In the genomic region with DNA sequence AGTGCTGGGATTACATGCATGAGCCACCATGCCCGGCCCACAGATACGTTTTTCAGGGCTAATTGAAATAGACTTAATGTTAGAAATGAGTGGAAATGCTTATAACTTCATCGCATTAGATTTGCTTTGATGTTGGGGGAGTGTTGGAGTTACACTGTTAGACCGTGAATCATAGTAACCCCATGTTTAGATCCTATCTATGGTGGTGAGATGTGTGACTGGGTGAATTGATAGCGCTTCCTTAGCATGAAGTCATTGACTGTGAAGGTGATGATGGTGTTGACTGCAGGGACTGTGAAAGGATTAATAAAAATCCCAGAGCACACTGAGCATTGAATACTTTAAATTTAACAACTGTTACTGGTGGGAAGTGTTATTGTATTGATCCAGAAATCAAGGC, we compare ENCODE assay signal across 8 cellular contexts. TPM values are rescaled to one million over a fixed set of nuclear protein-coding genes. Genes with fewer than 3 reads are reported as not detected.
A peak's percentile ranks its signal among the peaks of the same experiment; 100 is the strongest.
DNase-seq lines count a peak whose midpoint lies in the region; ATAC-seq and TF ChIP-seq lines count a peak whose summit lies in the region.
"Had no signal": no experiment of that assay in that cellular context is flagged by ENCODE, and none has a peak within 500 bp of the region (broad histone marks: within the 10 kb centered on the region; RNA-seq: fewer than 3 reads in every experiment).

No MANE protein-coding gene starts in this region.

- H3K36me3 ChIP-seq in mesenchymal stem cell (ENCODE audit: control insufficient read depth in 1 of 2, insufficient read depth in 2 of 2, low read depth in 1 of 2, low read length in 2 of 2) = peaks cover 43 to 51% of the 10 kb centered on the region in 2 experiments

- H3K23ac ChIP-seq in mesenchymal stem cell (ENCODE audit: low read length in 2 of 2) = no peak overlapping the region

- H3K18ac ChIP-seq in mesenchymal stem cell (ENCODE audit: low read depth in 1 of 2, low read length in 2 of 2) = no peak overlapping the region

- H3K27me3 Mint-ChIP-seq in CD4-positive, alpha-beta T cell = peaks cover 4% of the 10 kb centered on the region
- H3K27me3 Mint-ChIP-seq in activated B cell treated with CpG ODN at 0.5 μM for 24 hours (no peaks in the 10 kb centered on the region), CD14-positive monocyte (ENCODE audit: low read depth in 3 of 3) (peaks cover 0 to 10% (median 3%) of the 10 kb centered on the region in 3 donors)

- H3K4me3 Mint-ChIP-seq in CD4-positive, alpha-beta T cell = peak overlapping the region; percentile 97
- H3K4me3 Mint-ChIP-seq in activated B cell treated with CpG ODN at 0.5 μM for 24 hours = peak overlapping the region; percentile 92
- peak overlapping the region in 1 of 2 donors; percentile 88 for H3K4me3 Mint-ChIP-seq in CD14-positive monocyte

- DNase-seq in CD4-positive, alpha-beta T cell = no peak
- DNase-seq in activated B cell treated with CpG ODN at 0.5 μM for 24 hours (no peak), mesenchymal stem cell (no peak), occipital lobe (lab: John Stamatoyannopoulos, UW) (no peak), CD14-positive monocyte (ENCODE audit: low spot score) (no peak)
- DNase-seq in stimulated activated naive CD4-positive, alpha-beta T cell treated with Interleukin-2 at 50 U/mL for 16 hours (lab: John Stamatoyannopoulos, UW) = no peak

- no peak overlapping the region for H4K8ac ChIP-seq in mesenchymal stem cell (ENCODE audit: low read length)

- H3K79me1 ChIP-seq in mesenchymal stem cell (replicated peaks; ENCODE audit: low read length, poor library complexity, severe bottlenecking) = peaks cover 21% of the 10 kb centered on the region

- peaks cover 26% of the 10 kb centered on the region for H3K9me3 Mint-ChIP-seq in CD4-positive, alpha-beta T cell
- H3K9me3 Mint-ChIP-seq in activated B cell treated with CpG ODN at 0.5 μM for 24 hours (peaks cover 11% of the 10 kb centered on the region), CD14-positive monocyte (peaks cover 28 to 85% (median 45%) of the 10 kb centered on the region in 7 donors)

- H3K4me1 ChIP-seq in mesenchymal stem cell (ENCODE audit: control insufficient read depth, insufficient read depth, low read depth, low read length) = peaks cover 17% of the 10 kb centered on the region

- no peak overlapping the region for H4K91ac ChIP-seq in mesenchymal stem cell (ENCODE audit: low read length)

- no peak overlapping the region for H2BK15ac ChIP-seq in mesenchymal stem cell (ENCODE audit: low read depth, poor library complexity, severe bottlenecking)

- H2AFZ ChIP-seq in mesenchymal stem cell (ENCODE audit: low read depth, low read length) = no peak overlapping the region

- no peak overlapping the region for H3K4ac ChIP-seq in mesenchymal stem cell (ENCODE audit: low read depth in 1 of 2, low read length in 2 of 2)

- 94% methylated on average over 5 of the region's 5 CpGs for WGBS in mesenchymal stem cell

- H3K4me1 Mint-ChIP-seq in CD4-positive, alpha-beta T cell (ENCODE audit: low read depth) = peaks cover 44% of the 10 kb centered on the region
- H3K4me1 Mint-ChIP-seq in activated B cell treated with CpG ODN at 0.5 μM for 24 hours (peaks cover 36% of the 10 kb centered on the region), CD14-positive monocyte (peaks cover 30% of the 10 kb centered on the region)

- POLR2A ChIA-PET in CD4-positive, alpha-beta T cell (lab: Charles Lee) = no interaction called here
- POLR2A ChIA-PET in activated B cell treated with CpG ODN at 0.5 μM for 24 hours (lab: Charles Lee) = no interaction called here

- H2AK5ac ChIP-seq in mesenchymal stem cell (ENCODE audit: low read length, severe bottlenecking) = no peak overlapping the region

- no peak overlapping the region for H2BK120ac ChIP-seq in mesenchymal stem cell (ENCODE audit: low read depth, low read length)

- no peak for ATAC-seq in CD4-positive, alpha-beta T cell (ENCODE audit: poor library complexity)
- ATAC-seq in activated B cell treated with CpG ODN at 0.5 μM for 24 hours (ENCODE audit: low read depth) = no peak

- no peak overlapping the region for H2BK5ac ChIP-seq in mesenchymal stem cell (ENCODE audit: low read depth, low read length, poor library complexity, severe bottlenecking)

- H3K9me3 ChIP-seq in CD4-positive, alpha-beta T cell (ENCODE audit: control insufficient read depth, low read length) = peaks cover 9% of the 10 kb centered on the region
- H3K9me3 ChIP-seq in mesenchymal stem cell (ENCODE audit: control insufficient read depth, low read length) = peaks cover 4% of the 10 kb centered on the region

- H3K4me2 ChIP-seq in mesenchymal stem cell (ENCODE audit: low read length, poor library complexity, severe bottlenecking) = peak overlapping the region; percentile 58

- peak overlapping the region in 1 of 2 experiments; percentile 100 for H3K4me3 ChIP-seq in mesenchymal stem cell (ENCODE audit: insufficient read depth in 1 of 2, low read depth in 1 of 2, low read length in 2 of 2)

- H3K9ac ChIP-seq in mesenchymal stem cell (ENCODE audit: low read length) = peak overlapping the region; percentile 5

- no peak for TF ChIP-seq CTCF in CD4-positive, alpha-beta T cell (IDR thresholded peaks at IDR 0.05)
- no peak for TF ChIP-seq CTCF in activated B cell treated with CpG ODN at 0.5 μM for 24 hours (IDR thresholded peaks at IDR 0.05)
- TF ChIP-seq CTCF in CD14-positive monocyte (IDR thresholded peaks at IDR 0.05) = no peak

- no peak overlapping the region for H3K27ac ChIP-seq in CD4-positive, alpha-beta T cell (ENCODE audit: low read depth, low read length)
- no peak overlapping the region for H3K27ac ChIP-seq in mesenchymal stem cell (ENCODE audit: low read length, poor library complexity, severe bottlenecking)

- H3K27ac Mint-ChIP-seq in CD4-positive, alpha-beta T cell = peak overlapping the region; percentile 98
- H3K27ac Mint-ChIP-seq in activated B cell treated with CpG ODN at 0.5 μM for 24 hours (no peak overlapping the region), CD14-positive monocyte (no peak overlapping the region)

- peaks cover 86% of the 10 kb centered on the region for H3K36me3 Mint-ChIP-seq in CD4-positive, alpha-beta T cell (ENCODE audit: low read depth)
- H3K36me3 Mint-ChIP-seq in activated B cell treated with CpG ODN at 0.5 μM for 24 hours (ENCODE audit: low read depth) (peaks cover 70% of the 10 kb centered on the region), CD14-positive monocyte (peaks cover 56 to 65% of the 10 kb centered on the region in 2 donors)

- no peaks in the 10 kb centered on the region for H3K27me3 ChIP-seq in CD4-positive, alpha-beta T cell (ENCODE audit: control insufficient read depth, insufficient read depth, low read length)
- H3K27me3 ChIP-seq in mesenchymal stem cell (ENCODE audit: control insufficient read depth in 1 of 2, insufficient read depth in 1 of 2, low read length in 2 of 2) = no peaks in the 10 kb centered on the region

- no peak overlapping the region for H2BK12ac ChIP-seq in mesenchymal stem cell (ENCODE audit: low read length in 2 of 2)

- no peak overlapping the region for H3K14ac ChIP-seq in mesenchymal stem cell (ENCODE audit: low read length in 2 of 2)

- intact Hi-C loops in CD4-positive, alpha-beta T cell (cut with DNase I, micrococcal nuclease) = no loop called here
- intact Hi-C loops in activated B cell treated with CpG ODN at 0.5 μM for 24 hours (cut with micrococcal nuclease) = loop anchor here (10.0 kb wide), 1 partner anchor 172 kb away; a partner anchor contains a TSS
- intact Hi-C loops in CD14-positive monocyte (cut with micrococcal nuclease) = no loop called here

- CTCF ChIA-PET in CD4-positive, alpha-beta T cell (lab: Charles Lee) = no interaction called here
- CTCF ChIA-PET in activated B cell treated with CpG ODN at 0.5 μM for 24 hours (lab: Charles Lee) = no interaction called here

RNA-seq across cellular contexts. Expression of a gene that starts 1.7 kb away (rescaled TPM):
- total RNA-seq in CD4-positive, alpha-beta T cell = 10 to 100 TPM; 40.5 to 40.7 TPM
- total RNA-seq in activated B cell treated with CpG ODN at 0.5 μM for 24 hours = 56.2 and 58.7 TPM in 2 replicates
- polyA plus RNA-seq in mesenchymal stem cell (2013, experiment 1 of 2) = 4.7 TPM
- polyA plus RNA-seq in mesenchymal stem cell (2013, experiment 2 of 2) = 5.2 TPM
- 27.5 TPM for total RNA-seq in occipital lobe
- 1 to 10 TPM; 5.3 to 5.6 TPM for polyA plus RNA-seq in CD14-positive monocyte

RNA-seq across cellular contexts. Expression of a gene that starts 25.7 kb away (rescaled TPM):
- not detected for total RNA-seq in CD4-positive, alpha-beta T cell
- total RNA-seq in activated B cell treated with CpG ODN at 0.5 μM for 24 hours (not detected in 2 replicates), occipital lobe (not detected)
- polyA plus RNA-seq in mesenchymal stem cell (2013, experiment 1 of 2) = not detected
- not detected for polyA plus RNA-seq in mesenchymal stem cell (2013, experiment 2 of 2)
- not detected for polyA plus RNA-seq in CD14-positive monocyte
- total RNA-seq: lower leg skin, temporal lobe had no signal

RNA-seq across cellular contexts. Expression of a gene that starts 37.8 kb away (rescaled TPM):
- under 1 TPM; 0.41 to 0.89 TPM for total RNA-seq in CD4-positive, alpha-beta T cell
- total RNA-seq in activated B cell treated with CpG ODN at 0.5 μM for 24 hours = 1.4 and 1.7 TPM in 2 replicates
- polyA plus RNA-seq in mesenchymal stem cell (2013, experiment 1 of 2) = 0.32 TPM
- polyA plus RNA-seq in mesenchymal stem cell (2013, experiment 2 of 2) = 0.42 TPM
- 1.1 TPM for total RNA-seq in occipital lobe
- under 1 TPM in 1 of 2 donors, not detected in 1; 0.19 TPM for polyA plus RNA-seq in CD14-positive monocyte

RNA-seq across cellular contexts. Expression of a gene that starts 47.4 kb away (rescaled TPM):
- 10 to 100 TPM; 33.1 to 33.7 TPM for total RNA-seq in CD4-positive, alpha-beta T cell
- total RNA-seq in activated B cell treated with CpG ODN at 0.5 μM for 24 hours (20.3 and 25.9 TPM in 2 replicates), occipital lobe (34.2 TPM)
- polyA plus RNA-seq in mesenchymal stem cell (2013, experiment 1 of 2) = 3.2 TPM
- 3.0 TPM for polyA plus RNA-seq in mesenchymal stem cell (2013, experiment 2 of 2)
- 1 to 10 TPM; 1.3 to 3.3 TPM for polyA plus RNA-seq in CD14-positive monocyte

RNA-seq across cellular contexts. Expression of a gene that starts 48.0 kb away (rescaled TPM):
- total RNA-seq in CD4-positive, alpha-beta T cell = not detected
- not detected in 2 replicates for total RNA-seq in activated B cell treated with CpG ODN at 0.5 μM for 24 hours
- polyA plus RNA-seq in mesenchymal stem cell (2013, experiment 1 of 2) = not detected
- not detected for polyA plus RNA-seq in mesenchymal stem cell (2013, experiment 2 of 2)
- total RNA-seq in occipital lobe = not detected
- not detected for polyA plus RNA-seq in CD14-positive monocyte
- total RNA-seq: lower leg skin, temporal lobe had no signal
